ENCODE assay signal across 8 cellular contexts in genomic region chr14:95157987-95158712, GRCh38. TPM values are rescaled to one million over a fixed set of nuclear protein-coding genes. Genes with fewer than 3 reads are reported as not detected.
DNase-seq lines count a peak whose midpoint lies in the region; ATAC-seq and TF ChIP-seq lines count a peak whose summit lies in the region.

No MANE protein-coding gene starts in this region.

- H3K4me3 ChIP-seq in SK-N-SH (ENCODE audit: low read depth in 2 of 2, low read length in 1 of 2) (peak overlapping the region; percentile 78 to 87), SJCRH30 (peak overlapping the region; percentile 68), endocrine pancreas (ENCODE audit: control insufficient read depth, insufficient read depth, low read length) (peak overlapping the region; percentile 48), neuron (ENCODE audit: low read length) (peak overlapping the region; percentile 65)

- no peaks in the 10 kb centered on the region for H3K27me3 ChIP-seq in SK-N-SH (ENCODE audit: insufficient read depth)
- no peaks in the 10 kb centered on the region for H3K27me3 ChIP-seq in SJCRH30
- H3K27me3 ChIP-seq in endocrine pancreas (ENCODE audit: control insufficient read depth, insufficient read depth, low read length): no peaks in the 10 kb centered on the region
- no peaks in the 10 kb centered on the region for H3K27me3 ChIP-seq in neuron (ENCODE audit: insufficient read depth, low read length)

- no peak for DNase-seq in SK-N-SH
- DNase-seq in SJCRH30: peak in 1 of 2 experiments; percentile 7
- DNase-seq in glomerular visceral epithelial cell (ENCODE audit: extremely low spot score): no peak

- WGBS in SK-N-SH (ENCODE audit: low lambda C conversion rate): 30% methylated on average over 12 of the region's 12 CpGs

- TF ChIP-seq RAD21 in SK-N-SH (IDR thresholded peaks at IDR 0.05; ENCODE audit: low read length): no peak

- peaks cover 2 to 5% of the 10 kb centered on the region in 2 experiments for H3K36me3 ChIP-seq in SK-N-SH (replicated peaks in 1 of 2; ENCODE audit: control insufficient read depth in 1 of 2, insufficient read depth in 2 of 2, low read length in 1 of 2)
- H3K36me3 ChIP-seq in SJCRH30: no peaks in the 10 kb centered on the region; the same call in 1 of the 2 replicates
- H3K36me3 ChIP-seq in endocrine pancreas (ENCODE audit: control insufficient read depth, insufficient read depth, low read length): no peaks in the 10 kb centered on the region
- H3K36me3 ChIP-seq in neuron (ENCODE audit: insufficient read depth, low read length): no peaks in the 10 kb centered on the region

- H3K79me2 ChIP-seq in SK-N-SH (ENCODE audit: insufficient read depth): peaks cover 44% of the 10 kb centered on the region

- ATAC-seq in SK-N-SH treated with all-trans-retinoic acid at 6 μM for 48 hours (no peak), HG02571 (IDR thresholded peaks at IDR 0.05; ENCODE audit: unreplicated experiment) (peak; percentile 12), GM19452 (IDR thresholded peaks at IDR 0.05; ENCODE audit: unreplicated experiment) (no peak)

- peaks cover 7 to 14% of the 10 kb centered on the region in 2 experiments; a peak in 3 of 4 replicates for H3K4me1 ChIP-seq in SK-N-SH (ENCODE audit: control insufficient read depth in 1 of 2, insufficient read depth in 2 of 2, low read depth in 1 of 2, low read length in 1 of 2)
- no peaks in the 10 kb centered on the region; the same call in 1 of the 2 replicates for H3K4me1 ChIP-seq in SJCRH30
- no peaks in the 10 kb centered on the region for H3K4me1 ChIP-seq in endocrine pancreas (ENCODE audit: control insufficient read depth, insufficient read depth, low read length)
- peaks cover 17% of the 10 kb centered on the region for H3K4me1 ChIP-seq in neuron (ENCODE audit: insufficient read depth, low read length)

- TF ChIP-seq CTCF in SK-N-SH (IDR thresholded peaks at IDR 0.05): no peak

- peaks cover 23% of the 10 kb centered on the region for H4K20me1 ChIP-seq in SK-N-SH (ENCODE audit: insufficient read depth)

- peak overlapping the region; percentile 96 for H2AFZ ChIP-seq in SK-N-SH (ENCODE audit: low read depth)
- H2AFZ ChIP-seq in neuron (ENCODE audit: low read depth, low read length): peak overlapping the region; percentile 56

- TF ChIP-seq EP300 in SK-N-SH (IDR thresholded peaks at IDR 0.05; ENCODE audit: borderline replicate concordance in 1 of 2, low read depth in 1 of 2, low read length in 1 of 2): no peak

- CTCF ChIA-PET in SK-N-SH (lab: Yijun Ruan, JAX): interaction anchor here (0.7 to 1.3 kb wide), 3 partner anchors 17 to 468 kb away, joined by 3 to 4 read pairs (median 3); no protein-coding TSS in a partner anchor

- peak overlapping the region; percentile 85 for H3K4me2 ChIP-seq in SK-N-SH

- H3K27ac ChIP-seq in SK-N-SH (ENCODE audit: low read depth in 2 of 2, low read length in 1 of 2) (peak overlapping the region; percentile 81 to 94), SJCRH30 (peak overlapping the region; percentile 95)

- POLR2A ChIA-PET in SK-N-SH (lab: Yijun Ruan, JAX): interaction anchor here (0.6 to 1.0 kb wide), 4 partner anchors 13 to 282 kb away, joined by 3 read pairs; no protein-coding TSS in a partner anchor

- H3F3A ChIP-seq in SK-N-SH (replicated peaks; ENCODE audit: insufficient read depth): peaks cover under 1% of the 10 kb centered on the region

- H3K9me3 ChIP-seq in SK-N-SH (no peaks in the 10 kb centered on the region), SJCRH30 (replicated peaks) (no peaks in the 10 kb centered on the region), endocrine pancreas (ENCODE audit: control insufficient read depth, low read length) (no peaks in the 10 kb centered on the region), neuron (ENCODE audit: low read length) (no peaks in the 10 kb centered on the region)

- no peaks in the 10 kb centered on the region for H3K9me2 ChIP-seq in SK-N-SH

- H3K9ac ChIP-seq in SK-N-SH (peak overlapping the region; percentile 88), endocrine pancreas (ENCODE audit: control insufficient read depth, insufficient read depth, low read length) (peak overlapping the region; percentile 55)

TF ChIP-seq in SK-N-SH, 30 proteins besides CTCF, POLR2A, EP300 and RAD21:
- TF ChIP-seq RXRA (IDR thresholded peaks at IDR 0.05; ENCODE audit: borderline replicate concordance, low read depth): no peak
- peak; percentile 46; the same call in 1 of the 2 replicates for TF ChIP-seq GABPA (IDR thresholded peaks at IDR 0.05; ENCODE audit: low read depth)
- no peak for TF ChIP-seq RFX5 (IDR thresholded peaks at IDR 0.05; ENCODE audit: low read length)
TF ChIP-seq in SK-N-SH: peak in this region for 1.

TF ChIP-seq in SK-N-SH treated with all-trans-retinoic acid at 6 μM for 48 hours, 23 proteins besides CTCF, POLR2A, EP300 and RAD21:
- TF ChIP-seq ZFP30 (CRISPR knock-in tag; IDR thresholded peaks at IDR 0.05) (no peak), ZFP3 (CRISPR knock-in tag; IDR thresholded peaks at IDR 0.05) (no peak), ZNF565 (CRISPR knock-in tag; conservative IDR thresholded peaks at IDR 0.05; ENCODE audit: low read depth) (no peak), TSHZ2 (CRISPR knock-in tag; IDR thresholded peaks at IDR 0.05) (no peak), PPARA (CRISPR knock-in tag; IDR thresholded peaks at IDR 0.05; ENCODE audit: borderline replicate concordance) (no peak), ISL1 (CRISPR knock-in tag; IDR thresholded peaks at IDR 0.05) (no peak), SNAI2 (CRISPR knock-in tag; IDR thresholded peaks at IDR 0.05) (no peak), PATZ1 (CRISPR knock-in tag; IDR thresholded peaks at IDR 0.05; ENCODE audit: borderline replicate concordance) (no peak), ESRRG (CRISPR knock-in tag; IDR thresholded peaks at IDR 0.05) (no peak), GLIS3 (CRISPR knock-in tag; IDR thresholded peaks at IDR 0.05) (no peak)
- TF ChIP-seq, protein P1, sequence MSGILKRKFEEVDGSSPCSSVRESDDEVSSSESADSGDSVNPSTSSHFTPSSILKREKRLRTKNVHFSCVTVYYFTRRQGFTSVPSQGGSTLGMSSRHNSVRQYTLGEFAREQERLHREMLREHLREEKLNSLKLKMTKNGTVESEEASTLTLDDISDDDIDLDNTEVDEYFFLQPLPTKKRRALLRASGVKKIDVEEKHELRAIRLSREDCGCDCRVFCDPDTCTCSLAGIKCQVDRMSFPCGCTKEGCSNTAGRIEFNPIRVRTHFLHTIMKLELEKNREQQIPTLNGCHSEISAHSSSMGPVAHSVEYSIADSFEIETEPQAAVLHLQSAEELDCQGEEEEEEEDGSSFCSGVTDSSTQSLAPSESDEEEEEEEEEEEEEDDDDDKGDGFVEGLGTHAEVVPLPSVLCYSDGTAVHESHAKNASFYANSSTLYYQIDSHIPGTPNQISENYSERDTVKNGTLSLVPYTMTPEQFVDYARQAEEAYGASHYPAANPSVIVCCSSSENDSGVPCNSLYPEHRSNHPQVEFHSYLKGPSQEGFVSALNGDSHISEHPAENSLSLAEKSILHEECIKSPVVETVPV (CRISPR knock-in tag; IDR thresholded peaks at IDR 0.05): no peak

RNA-seq across cellular contexts. Expression of gene DICER1, which starts 0.8 kb away (rescaled TPM):
- 4.7 and 6.4 TPM in 2 replicates for polyA plus RNA-seq in SK-N-SH (2012; rRNA removed)
- polyA plus RNA-seq in SK-N-SH (2012; cell fraction: cytosol; rRNA removed): 4.2 and 4.7 TPM in 2 replicates
- polyA plus RNA-seq in SK-N-SH (2012; cell fraction: nucleus; rRNA removed): 12.0 and 23.7 TPM in 2 replicates
- total RNA-seq in SJCRH30 (2014; rRNA removed; shearing (Covaris generic)): 198 and 202 TPM in 2 replicates
